10 cellular contexts compared by ENCODE assay signal in genomic region chr1:22870201-22870871, GRCh38.
DNase-seq lines count a peak whose midpoint lies in the region; TF ChIP-seq lines count a peak whose summit lies in the region.
"Had no signal": no experiment of that assay in that cellular context is flagged by ENCODE, and none has a peak within 500 bp of the region (broad histone marks: within the 10 kb centered on the region; RNA-seq: fewer than 3 reads in every experiment).

No MANE protein-coding gene starts in this region.

- CTCF ChIA-PET in HEK293T (lab: Yijun Ruan, JAX), result interaction anchor here (1.3 kb wide), 1 partner anchor 166 kb away, joined by 3 read pairs; no protein-coding TSS in a partner anchor

- POLR2A ChIA-PET in HEK293T (lab: Yijun Ruan, JAX), result no interaction called here

- DNase-seq in AG08395 (ENCODE audit: low spot score) (peak; percentile 14), NCI-H1092 (lab: John Stamatoyannopoulos, UW) (peak; percentile 90), astrocyte of the hippocampus (ENCODE audit: low read depth, low spot score) (peak; percentile 75), kidney tubule cell (ENCODE audit: low spot score) (peak; percentile 76), SHP77 treated with DMSO at 0.1 percent for 48 hours (lab: John Stamatoyannopoulos, UW) (no peak), HEK293T (ENCODE audit: extremely low spot score) (no peak), NCI-H2107 treated with DMSO at 0.1 percent for 48 hours (lab: John Stamatoyannopoulos, UW; ENCODE audit: unreplicated experiment) (no peak)
- no peak for DNase-seq in effector CD8-positive, alpha-beta T cell (lab: John Stamatoyannopoulos, UW)
- DNase-seq: activated T-cell treated with anti-CD3 and anti-CD28 coated beads for 4 hours, tibial artery had no signal

TF ChIP-seq in HEK293T, 16 proteins besides CTCF, POLR2A, EP300 and RAD21:
- TF ChIP-seq ELF4 (IDR thresholded peaks at IDR 0.05), result no peak
- TF ChIP-seq L3MBTL2 (conservative IDR thresholded peaks at IDR 0.05), result no peak
- no peak for TF ChIP-seq ARNT (IDR thresholded peaks at IDR 0.05)
- TF ChIP-seq FOXM1 (IDR thresholded peaks at IDR 0.05; ENCODE audit: borderline replicate concordance), result no peak
- TF ChIP-seq BHLHE40 (IDR thresholded peaks at IDR 0.05; ENCODE audit: borderline replicate concordance), result no peak
- no peak for TF ChIP-seq LEF1 (IDR thresholded peaks at IDR 0.05; ENCODE audit: borderline replicate concordance)
- no peak for TF ChIP-seq TARDBP (IDR thresholded peaks at IDR 0.05)
- no peak for TF ChIP-seq CTBP1 (IDR thresholded peaks at IDR 0.05; ENCODE audit: borderline replicate concordance)
- TF ChIP-seq SP1 (IDR thresholded peaks at IDR 0.05), result no peak
- no peak for TF ChIP-seq NFRKB (IDR thresholded peaks at IDR 0.05)
- TF ChIP-seq FOXA1 (IDR thresholded peaks at IDR 0.05), result no peak
- TF ChIP-seq ZNF384 (IDR thresholded peaks at IDR 0.05), result no peak
- no peak for TF ChIP-seq FOXK2 (IDR thresholded peaks at IDR 0.05)
- TF ChIP-seq SUZ12 (IDR thresholded peaks at IDR 0.05), result no peak
- TF ChIP-seq, protein P1, sequence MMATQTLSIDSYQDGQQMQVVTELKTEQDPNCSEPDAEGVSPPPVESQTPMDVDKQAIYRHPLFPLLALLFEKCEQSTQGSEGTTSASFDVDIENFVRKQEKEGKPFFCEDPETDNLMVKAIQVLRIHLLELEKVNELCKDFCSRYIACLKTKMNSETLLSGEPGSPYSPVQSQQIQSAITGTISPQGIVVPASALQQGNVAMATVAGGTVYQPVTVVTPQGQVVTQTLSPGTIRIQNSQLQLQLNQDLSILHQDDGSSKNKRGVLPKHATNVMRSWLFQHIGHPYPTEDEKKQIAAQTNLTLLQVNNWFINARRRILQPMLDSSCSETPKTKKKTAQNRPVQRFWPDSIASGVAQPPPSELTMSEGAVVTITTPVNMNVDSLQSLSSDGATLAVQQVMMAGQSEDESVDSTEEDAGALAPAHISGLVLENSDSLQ (IDR thresholded peaks at IDR 0.05), result no peak
- no peak for TF ChIP-seq HDGF (IDR thresholded peaks at IDR 0.05; ENCODE audit: borderline replicate concordance)

Comparison
In these comparisons a context has a peak if more than half of its experiments do, and no peak if none do; other contexts are left out.
1. DNase-seq: peak in AG08395 (single experiment), NCI-H1092 (single experiment), astrocyte of the hippocampus (single experiment) and kidney tubule cell (single experiment); none in SHP77 treated with DMSO at 0.1 percent for 48 hours (single experiment), effector CD8-positive, alpha-beta T cell (single experiment), HEK293T (single experiment) and NCI-H2107 treated with DMSO at 0.1 percent for 48 hours (single experiment).